8 cellular contexts compared by ENCODE assay signal in genomic region chr2:176096986-176097819, GRCh38. TPM values are rescaled to one million over a fixed set of nuclear protein-coding genes. Genes with fewer than 3 reads are reported as not detected.
DNase-seq lines count a peak whose midpoint lies in the region; ATAC-seq and FAIRE-seq lines count a peak whose summit lies in the region.

No MANE protein-coding gene starts in this region.

- POLR2A ChIA-PET in CD4-positive, alpha-beta memory T cell (lab: Charles Lee; ENCODE audit: partially characterized antibody), result interaction anchor here (1.2 kb wide), 1 partner anchor 12 kb away, joined by 3 read pairs; no protein-coding TSS in a partner anchor

- H3K4me1 ChIP-seq in CD4-positive, alpha-beta memory T cell (ENCODE audit: insufficient read depth, low read length), result peaks cover 27% of the 10 kb centered on the region
- peaks cover 11 to 43% of the 10 kb centered on the region in 2 donors for H3K4me1 ChIP-seq in muscle layer of duodenum (ENCODE audit: control insufficient read depth in 1 of 2, insufficient read depth in 2 of 2, low read length in 2 of 2)

- peaks cover 77 to 78% of the 10 kb centered on the region in 2 donors for H3K27me3 Mint-ChIP-seq in CD4-positive, alpha-beta memory T cell

- intact Hi-C loops in CD4-positive, alpha-beta memory T cell (cut with micrococcal nuclease), result loop anchor here (1.0 to 2.0 kb wide), 4 partner anchors 9 to 1060 kb away; no protein-coding TSS in a partner anchor

- no peaks in the 10 kb centered on the region for H3K9me3 ChIP-seq in CD4-positive, alpha-beta memory T cell (ENCODE audit: control insufficient read depth in 1 of 2, low read length in 2 of 2)
- peaks cover 0 to 8% of the 10 kb centered on the region in 2 donors for H3K9me3 ChIP-seq in muscle layer of duodenum (ENCODE audit: control insufficient read depth in 1 of 2, low read length in 2 of 2)

- peak; percentile 68 for FAIRE-seq in GM19239 (lab: Jason Lieb, UNC)

- H3K4me3 Mint-ChIP-seq in CD4-positive, alpha-beta memory T cell, result peak overlapping the region; percentile 51 to 87 (median 82)

- no peak overlapping the region for H3K27ac ChIP-seq in CD4-positive, alpha-beta memory T cell (ENCODE audit: low read depth, low read length)
- no peak overlapping the region for H3K27ac ChIP-seq in muscle layer of duodenum (ENCODE audit: low read length)

- H3K36me3 Mint-ChIP-seq in CD4-positive, alpha-beta memory T cell, result peaks cover 0 to 8% of the 10 kb centered on the region in 2 donors

- CTCF ChIA-PET in CD4-positive, alpha-beta memory T cell (lab: Charles Lee; ENCODE audit: partially characterized antibody), result interaction anchor here (0.5 to 4.1 kb wide), 28 partner anchors 8 to 1400 kb away, joined by 3 to 111 read pairs (median 3); partner anchors contain the start of gene LNPK

- H3K4me3 ChIP-seq in CD4-positive, alpha-beta memory T cell (ENCODE audit: low read length in 2 of 2), result peak overlapping the region; percentile 1 to 54
- H3K4me3 ChIP-seq in muscle layer of duodenum (ENCODE audit: low read depth in 1 of 2, low read length in 2 of 2), result peak overlapping the region; percentile 45 to 54

- H3K36me3 ChIP-seq in CD4-positive, alpha-beta memory T cell (ENCODE audit: insufficient read depth, low read length), result no peaks in the 10 kb centered on the region
- no peaks in the 10 kb centered on the region for H3K36me3 ChIP-seq in muscle layer of duodenum (ENCODE audit: control insufficient read depth in 1 of 2, insufficient read depth in 2 of 2, low read length in 2 of 2)

- H3K9me3 Mint-ChIP-seq in CD4-positive, alpha-beta memory T cell, result peaks cover 0 to 34% (median 16%) of the 10 kb centered on the region in 8 donors

- peaks cover 12 to 39% (median 28%) of the 10 kb centered on the region in 4 donors for H3K4me1 Mint-ChIP-seq in CD4-positive, alpha-beta memory T cell

- peak in 4 of 5 donors; percentile 56 to 61 (median 56) for DNase-seq in CD4-positive, alpha-beta memory T cell
- DNase-seq in GM19239 (ENCODE audit: insufficient read length, low spot score) (peak; percentile 83), NCI-H748 treated with DMSO at 0.1 percent for 48 hours (lab: John Stamatoyannopoulos, UW) (peak; percentile 91)
- DNase-seq in activated CD8-positive, alpha-beta memory T cell treated with anti-CD3 and anti-CD28 coated beads for 24 hours, result peak; percentile 85
- DNase-seq in stimulated activated naive CD8-positive, alpha-beta T cell treated with anti-CD3 and anti-CD28 coated beads, Interleukin-15, Interleukin-2, amounts not matched to agents 100 U/mL and 50 U/mL, for 24 hours, result peak; percentile 65

- ATAC-seq in HG03442 (IDR thresholded peaks at IDR 0.05; ENCODE audit: unreplicated experiment) (peak; percentile 85), esophagus mucosa (peak; percentile 86)
- peak; percentile 77 for ATAC-seq in stimulated activated naive CD8-positive, alpha-beta T cell treated with anti-CD3 and anti-CD28 coated beads, Interleukin-15, Interleukin-2, amounts not matched to agents 100 U/mL and 50 U/mL, for 24 hours

- H3K27ac Mint-ChIP-seq in CD4-positive, alpha-beta memory T cell, result peak overlapping the region in 3 of 7 donors; percentile 3 to 83 (median 42)

- peaks cover 78% of the 10 kb centered on the region for H3K27me3 ChIP-seq in CD4-positive, alpha-beta memory T cell (ENCODE audit: insufficient read depth, low read length)
- peaks cover 93% of the 10 kb centered on the region for H3K27me3 ChIP-seq in muscle layer of duodenum (ENCODE audit: low read depth, low read length)

RNA-seq across cellular contexts. Expression of gene HOXD12, which starts 2.4 kb away (rescaled TPM):
- not detected for total RNA-seq in CD4-positive, alpha-beta memory T cell
- not detected for polyA plus RNA-seq in CD4-positive, alpha-beta memory T cell
- total RNA-seq in esophagus mucosa, result not detected

RNA-seq across cellular contexts. Expression of gene HOXD13, which starts 4.7 kb away (rescaled TPM):
- total RNA-seq in CD4-positive, alpha-beta memory T cell, result not detected
- not detected for polyA plus RNA-seq in CD4-positive, alpha-beta memory T cell
- not detected for total RNA-seq in esophagus mucosa

RNA-seq across cellular contexts. Expression of gene HOXD11, which starts 9.9 kb away (rescaled TPM):
- total RNA-seq in CD4-positive, alpha-beta memory T cell, result not detected
- not detected for polyA plus RNA-seq in CD4-positive, alpha-beta memory T cell
- not detected for total RNA-seq in esophagus mucosa

RNA-seq across cellular contexts. Expression of gene EVX2, which starts 13.4 kb away (rescaled TPM):
- total RNA-seq in CD4-positive, alpha-beta memory T cell, result not detected
- not detected for polyA plus RNA-seq in CD4-positive, alpha-beta memory T cell
- total RNA-seq in esophagus mucosa, result not detected

RNA-seq across cellular contexts. Expression of gene HOXD10, which starts 19.4 kb away (rescaled TPM):
- not detected for total RNA-seq in CD4-positive, alpha-beta memory T cell
- not detected for polyA plus RNA-seq in CD4-positive, alpha-beta memory T cell
- total RNA-seq in esophagus mucosa, result 0.24 TPM
